ENCODE assay signal across 8 cellular contexts in the genomic region with DNA sequence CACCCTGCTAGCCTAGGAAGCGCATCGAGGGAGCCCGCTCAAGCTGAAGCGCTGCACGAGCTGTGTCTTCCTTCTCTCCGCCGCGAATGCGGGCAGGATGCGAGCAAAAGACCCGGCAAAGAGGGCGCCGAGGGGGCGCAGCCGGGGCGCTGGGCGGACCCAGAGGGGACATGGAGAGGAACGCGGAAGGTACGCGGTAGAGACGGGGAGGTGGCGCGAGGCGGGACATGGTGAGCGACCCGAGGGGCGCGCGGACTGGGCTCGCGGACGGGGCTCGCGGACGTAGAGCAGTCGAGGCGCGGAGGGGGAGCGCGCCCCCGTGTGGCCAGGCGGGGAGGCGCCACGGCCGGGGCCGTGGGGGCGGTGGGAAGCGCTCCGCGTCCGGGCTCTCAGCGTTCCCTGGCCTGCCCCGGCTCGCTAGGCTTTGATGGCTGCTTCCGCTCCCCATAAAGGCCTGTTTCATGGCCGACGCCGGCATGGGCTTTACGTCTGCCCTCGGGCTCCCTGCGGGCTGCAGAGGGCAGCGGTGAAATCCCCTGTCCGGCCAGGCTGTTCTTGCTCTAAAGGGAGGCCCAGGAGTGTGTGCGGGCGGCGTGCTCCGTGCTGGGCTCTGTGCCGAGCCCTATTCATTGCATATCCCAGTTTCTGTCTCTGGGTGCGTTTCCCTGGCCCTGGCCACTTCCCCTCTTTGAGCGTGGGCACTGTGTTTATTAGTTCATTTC. TPM values are rescaled to one million over a fixed set of nuclear protein-coding genes. Genes with fewer than 3 reads are reported as not detected.
DNase-seq lines count a peak whose midpoint lies in the region; ATAC-seq and TF ChIP-seq lines count a peak whose summit lies in the region.

No MANE protein-coding gene starts in this region.

- no peak overlapping the region for H3K27ac Mint-ChIP-seq in activated naive CD4-positive, alpha-beta T cell treated with anti-CD3 and anti-CD28 coated beads, Interleukin-2, amount 10 ng/mL, durations not matched to agents 7 days and 5 days
- no peak overlapping the region for H3K27ac Mint-ChIP-seq in glutamatergic neuron (ENCODE audit: unreplicated experiment)

- peak overlapping the region; percentile 60 for H3K4me3 Mint-ChIP-seq in activated naive CD4-positive, alpha-beta T cell treated with anti-CD3 and anti-CD28 coated beads, Interleukin-2, amount 10 ng/mL, durations not matched to agents 7 days and 5 days
- peak overlapping the region; percentile 83 for H3K4me3 Mint-ChIP-seq in glutamatergic neuron (ENCODE audit: unreplicated experiment)

- H3K4me1 Mint-ChIP-seq in activated naive CD4-positive, alpha-beta T cell treated with anti-CD3 and anti-CD28 coated beads, Interleukin-2, amount 10 ng/mL, durations not matched to agents 7 days and 5 days: peaks cover 5% of the 10 kb centered on the region
- no peaks in the 10 kb centered on the region for H3K4me1 Mint-ChIP-seq in glutamatergic neuron (ENCODE audit: low read depth, unreplicated experiment)

- DNase-seq in CD1c-positive myeloid dendritic cell (ENCODE audit: extremely low spot score) (peak; percentile 85), RPMI7951 (ENCODE audit: low read depth) (peak; percentile 60), glutamatergic neuron (peak; percentile 85), cerebellar nuclear complex (lab: John Stamatoyannopoulos, UW) (no peak)
- DNase-seq in activated naive CD4-positive, alpha-beta T cell treated with anti-CD3 and anti-CD28 coated beads, Interleukin-2, amount 10 ng/mL, durations not matched to agents 7 days and 5 days: peak; percentile 63

- H3K4me1 ChIP-seq in neutrophil (ENCODE audit: control insufficient read depth in 1 of 2, insufficient read depth in 1 of 2, low read depth in 1 of 2, low read length in 1 of 2): peaks cover 6 to 7% of the 10 kb centered on the region in 2 experiments

- H3K36me3 ChIP-seq in neutrophil: no peaks in the 10 kb centered on the region

- ATAC-seq in HG02610 (IDR thresholded peaks at IDR 0.05; ENCODE audit: unreplicated experiment): peak; percentile 41

- peaks cover 79% of the 10 kb centered on the region for H3K27me3 Mint-ChIP-seq in activated naive CD4-positive, alpha-beta T cell treated with anti-CD3 and anti-CD28 coated beads, Interleukin-2, amount 10 ng/mL, durations not matched to agents 7 days and 5 days
- peaks cover 19% of the 10 kb centered on the region for H3K27me3 Mint-ChIP-seq in glutamatergic neuron (ENCODE audit: unreplicated experiment)

- no peaks in the 10 kb centered on the region for H3K36me3 Mint-ChIP-seq in activated naive CD4-positive, alpha-beta T cell treated with anti-CD3 and anti-CD28 coated beads, Interleukin-2, amount 10 ng/mL, durations not matched to agents 7 days and 5 days
- no peaks in the 10 kb centered on the region for H3K36me3 Mint-ChIP-seq in glutamatergic neuron (ENCODE audit: unreplicated experiment)

- CTCF ChIA-PET in activated naive CD4-positive, alpha-beta T cell treated with anti-CD3 and anti-CD28 coated beads, Interleukin-2, amount 10 ng/mL, durations not matched to agents 7 days and 5 days (lab: Charles Lee): interaction anchor here (0.7 to 1.6 kb wide), 10 partner anchors 9 to 528 kb away, joined by 3 to 11 read pairs (median 4); no protein-coding TSS in a partner anchor

- H3K9me3 ChIP-seq in neutrophil: no peaks in the 10 kb centered on the region

- TF ChIP-seq CTCF in glutamatergic neuron (IDR thresholded peaks at IDR 0.05; ENCODE audit: partially characterized antibody, unreplicated experiment) (peak; percentile 99), neutrophil (IDR thresholded peaks at IDR 0.05) (peak; percentile 31)

- peaks cover 100% of the 10 kb centered on the region for H3K27me3 ChIP-seq in neutrophil

- no peaks in the 10 kb centered on the region for H3K9me3 Mint-ChIP-seq in activated naive CD4-positive, alpha-beta T cell treated with anti-CD3 and anti-CD28 coated beads, Interleukin-2, amount 10 ng/mL, durations not matched to agents 7 days and 5 days
- peaks cover 8% of the 10 kb centered on the region for H3K9me3 Mint-ChIP-seq in glutamatergic neuron (ENCODE audit: unreplicated experiment)

- peak overlapping the region in 1 of 2 experiments; percentile 18 for H3K4me3 ChIP-seq in neutrophil (ENCODE audit: low read depth in 1 of 2, low read length in 1 of 2)

- no peak overlapping the region for H3K27ac ChIP-seq in neutrophil
- peak overlapping the region; percentile 57 for H3K27ac ChIP-seq in temporal lobe (ENCODE audit: low read depth, low read length)

RNA-seq across cellular contexts. Expression of a gene that starts 31.2 kb away (rescaled TPM):
- total RNA-seq in RPMI7951 (2014; rRNA removed; shearing (Covaris generic)): not detected in 2 replicates
- total RNA-seq in glutamatergic neuron (ENCODE audit: unreplicated experiment) (not detected), temporal lobe (0.25 TPM)

RNA-seq across cellular contexts. Expression of a gene that starts 41.7 kb away (rescaled TPM):
- total RNA-seq in RPMI7951 (2014; rRNA removed; shearing (Covaris generic)): 41.9 and 47.0 TPM in 2 replicates
- total RNA-seq in glutamatergic neuron (ENCODE audit: unreplicated experiment): not detected
- total RNA-seq in temporal lobe: 1.2 TPM

Comparison
In these comparisons a context has a peak if more than half of its experiments do, and no peak if none do; other contexts are left out.
1. DNase-seq: peak in CD1c-positive myeloid dendritic cell (single experiment), RPMI7951 (single experiment), activated naive CD4-positive, alpha-beta T cell treated with anti-CD3 and anti-CD28 coated beads, Interleukin-2, amount 10 ng/mL, durations not matched to agents 7 days and 5 days (single experiment) and glutamatergic neuron (single experiment); none in cerebellar nuclear complex (0 of 2).
2. RNA of a gene that starts 41.7 kb away (total RNA-seq): 41.9 to 47.0 TPM in RPMI7951; 1.2 TPM in temporal lobe (single experiment) and not detected in glutamatergic neuron (single experiment); every median in the first group is over 10 times any median in the second.